27 cellular contexts compared by ENCODE assay signal in the genomic region with DNA sequence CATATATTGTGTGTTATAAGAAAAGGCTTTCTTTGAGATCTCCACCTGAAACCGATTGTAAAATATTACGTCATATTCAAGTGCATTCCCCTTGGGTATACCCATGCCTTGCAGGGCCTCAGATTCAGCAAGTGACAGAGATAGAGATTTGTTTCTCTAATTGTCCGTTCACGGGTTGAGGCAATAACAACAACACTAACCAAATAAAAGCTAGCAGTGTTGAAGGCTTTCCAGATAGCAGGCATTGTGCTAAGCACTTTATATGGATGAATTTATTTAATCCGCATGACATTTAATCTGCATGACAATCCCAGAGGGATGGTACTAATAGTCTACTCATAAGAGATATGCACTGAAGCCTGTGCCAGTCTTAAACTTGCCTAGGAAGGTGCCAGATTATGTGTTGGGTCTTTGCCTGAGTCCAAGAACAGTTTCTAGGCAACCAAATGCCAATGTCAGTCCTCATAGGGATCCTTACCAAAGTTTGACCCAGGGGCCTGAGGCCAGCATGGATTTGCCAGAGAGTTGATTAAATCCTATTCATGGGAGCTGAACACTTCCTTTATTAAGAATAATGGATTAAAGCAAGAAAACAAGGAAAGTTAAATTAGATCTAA. TPM values are rescaled to one million over a fixed set of nuclear protein-coding genes. Genes with fewer than 3 reads are reported as not detected.
A peak's percentile ranks its signal among the peaks of the same experiment; 100 is the strongest.
DNase-seq lines count a peak whose midpoint lies in the region; ATAC-seq, FAIRE-seq and TF ChIP-seq lines count a peak whose summit lies in the region.
"Had no signal": no experiment of that assay in that cellular context is flagged by ENCODE, and none has a peak within 500 bp of the region (broad histone marks: within the 10 kb centered on the region; RNA-seq: fewer than 3 reads in every experiment).

No MANE protein-coding gene starts in this region.

- H3K27me3 ChIP-seq in breast epithelium (no peaks in the 10 kb centered on the region), mammary epithelial cell (ENCODE audit: insufficient read depth, low read length) (no peaks in the 10 kb centered on the region), small intestine (ENCODE audit: control insufficient read depth in 2 of 2, insufficient read depth in 2 of 2, low read length in 2 of 2) (no peaks in the 10 kb centered on the region)
- H3K27me3 ChIP-seq: uterus had no signal

- intact Hi-C loops in breast epithelium (cut with DNase I; ENCODE audit: low total_unique reads): no loop called here
- intact Hi-C loops in mammary epithelial cell (cut with micrococcal nuclease): no loop called here

- FAIRE-seq in RCC 7860 (lab: Jason Lieb, UNC) (no peak), small intestine (lab: Jason Lieb, UNC) (no peak)
- FAIRE-seq: GM12892 had no signal

- no peak overlapping the region for H3K9ac ChIP-seq in mammary epithelial cell (ENCODE audit: insufficient read depth, low read length)

- no peak overlapping the region for H2AFZ ChIP-seq in mammary epithelial cell (ENCODE audit: low read depth, low read length)

- no TSS peak for BruUV-seq in mammary epithelial cell (replicated peaks; lab: Mats Ljungman, UMichigan)

- DNase-seq in breast epithelium (ENCODE audit: low spot score in 2 of 2) (no peak), mammary epithelial cell (no peak), RCC 7860 (ENCODE audit: low spot score) (peak; percentile 13), kidney tubule cell (ENCODE audit: low spot score) (peak; percentile 35), stromal cell of bone marrow (ENCODE audit: low read depth) (peak; percentile 21), small intestine (no peak), MV-4-11 (lab: John Stamatoyannopoulos, UW) (no peak)
- DNase-seq in activated naive CD4-positive, alpha-beta T cell treated with anti-CD3 and anti-CD28 coated beads, Interleukin-2, amount 50 U/mL, for 72 hours (ENCODE audit: low spot score in 2 of 2): no peak
- DNase-seq: activated CD4-positive, CD25-positive, alpha-beta regulatory T cell treated with anti-CD3 and anti-CD28 coated beads, Interleukin-2, amount 50 U/mL, for 72 hours; activated CD8-positive, alpha-beta T cell treated with anti-CD3 and anti-CD28 coated beads for 36 hours; activated naive CD8-positive, alpha-beta T cell treated with anti-CD3 and anti-CD28 coated beads for 36 hours; aorta; CD8-positive, alpha-beta memory T cell; dermis blood vessel endothelial cell; DMS153; islet precursor cell; NCI-H1048; NCI-H1694; NCI-H2227 treated with DMSO at 0.1 percent for 48 hours; NCI-H774; RPMI8226; T-helper 2 cell; uterus had no signal

- WGBS in mammary epithelial cell (ENCODE audit: low coverage, missing lambda C conversion rate): 76% methylated on average over 5 of the region's 5 CpGs
- 88 to 91% (median 88%) methylated on average over 5 of the region's 5 CpGs for WGBS in small intestine, 3 donors

- H3K79me2 ChIP-seq in mammary epithelial cell (ENCODE audit: insufficient read depth, low read length): no peaks in the 10 kb centered on the region

- peaks cover 5 to 11% of the 10 kb centered on the region in 2 donors for H3K36me3 Mint-ChIP-seq in activated naive CD4-positive, alpha-beta T cell treated with anti-CD3 and anti-CD28 coated beads, Interleukin-2, amount 50 U/mL, for 72 hours
- H3K36me3 Mint-ChIP-seq: activated naive CD8-positive, alpha-beta T cell treated with anti-CD3 and anti-CD28 coated beads for 36 hours; CD8-positive, alpha-beta memory T cell had no signal

- H3K27ac Mint-ChIP-seq in activated naive CD4-positive, alpha-beta T cell treated with anti-CD3 and anti-CD28 coated beads, Interleukin-2, amount 50 U/mL, for 72 hours: no peak overlapping the region
- H3K27ac Mint-ChIP-seq: activated CD8-positive, alpha-beta T cell treated with anti-CD3 and anti-CD28 coated beads for 36 hours; activated naive CD8-positive, alpha-beta T cell treated with anti-CD3 and anti-CD28 coated beads for 36 hours; B cell; CD8-positive, alpha-beta memory T cell; stimulated activated naive CD8-positive, alpha-beta T cell treated with anti-CD3 and anti-CD28 coated beads, Interleukin-15, Interleukin-2, amounts not matched to agents 100 ng/mL and 50 ng/mL, for 24 hours had no signal

- CTCF ChIA-PET in mammary epithelial cell (lab: Charles Lee; ENCODE audit: low non-redundant PET): no interaction called here

- no peak overlapping the region for H3K4me2 ChIP-seq in mammary epithelial cell (ENCODE audit: insufficient read depth, low read depth, low read length)

- H3K4me3 ChIP-seq in breast epithelium: no peak overlapping the region
- no peak overlapping the region for H3K4me3 ChIP-seq in mammary epithelial cell (replicated peaks in 1 of 3; ENCODE audit: insufficient read depth in 1 of 3, low read depth in 2 of 3, low read length in 3 of 3)
- no peak overlapping the region for H3K4me3 ChIP-seq in small intestine (ENCODE audit: low read depth in 1 of 2, low read length in 2 of 2)
- H3K4me3 ChIP-seq: uterus had no signal

- TF ChIP-seq POLR2A in breast epithelium (IDR thresholded peaks at IDR 0.05): no peak

- peaks cover 15 to 19% of the 10 kb centered on the region in 2 donors for H3K9me3 Mint-ChIP-seq in activated naive CD4-positive, alpha-beta T cell treated with anti-CD3 and anti-CD28 coated beads, Interleukin-2, amount 50 U/mL, for 72 hours

- H3K4me1 ChIP-seq in breast epithelium (no peaks in the 10 kb centered on the region), mammary epithelial cell (ENCODE audit: insufficient read depth, low read length) (peaks cover 19% of the 10 kb centered on the region), small intestine (ENCODE audit: control insufficient read depth in 2 of 2, insufficient read depth in 1 of 2, low read depth in 1 of 2, low read length in 1 of 2) (no peaks in the 10 kb centered on the region)
- H3K4me1 ChIP-seq: uterus had no signal

- ATAC-seq in activated naive CD4-positive, alpha-beta T cell treated with anti-CD3 and anti-CD28 coated beads, Interleukin-2, amount 50 U/mL, for 72 hours: no peak
- ATAC-seq: activated CD8-positive, alpha-beta T cell treated with anti-CD3 and anti-CD28 coated beads for 36 hours; SK-N-SH treated with all-trans-retinoic acid at 6 μM for 48 hours had no signal

- in situ Hi-C loops in mammary epithelial cell (cut with MboI; ENCODE audit: low sequenced_read_pairs in 2 of 2): no loop called here

- dilution Hi-C loops in mammary epithelial cell (cut with HindIII; ENCODE audit: low sequenced_read_pairs): no loop called here

- H3K27ac ChIP-seq in breast epithelium (peak overlapping the region; percentile 15 to 20), mammary epithelial cell (ENCODE audit: insufficient read depth, low read depth, low read length) (no peak overlapping the region), small intestine (ENCODE audit: low read depth in 1 of 2, low read length in 1 of 2) (no peak overlapping the region)
- H3K27ac ChIP-seq: uterus had no signal

- no peak for TF ChIP-seq CTCF in breast epithelium (IDR thresholded peaks at IDR 0.05)
- no peak for TF ChIP-seq CTCF in mammary epithelial cell (conservative IDR thresholded peaks at IDR 0.05 in 1 of 2, IDR thresholded peaks at IDR 0.05 in 1 of 2; ENCODE audit: extremely low read depth in 1 of 2, insufficient read depth in 1 of 2, low read depth in 1 of 2, low read length in 2 of 2)

- H3K36me3 ChIP-seq in breast epithelium (no peaks in the 10 kb centered on the region), mammary epithelial cell (ENCODE audit: insufficient read depth, low read length) (no peaks in the 10 kb centered on the region), small intestine (ENCODE audit: control insufficient read depth in 2 of 2, insufficient read depth in 2 of 2, low read length in 2 of 2) (no peaks in the 10 kb centered on the region)
- H3K36me3 ChIP-seq: uterus had no signal

- H4K20me1 ChIP-seq in mammary epithelial cell (ENCODE audit: insufficient read depth, low read length): no peaks in the 10 kb centered on the region

- no peaks in the 10 kb centered on the region for H3K9me3 ChIP-seq in breast epithelium
- H3K9me3 ChIP-seq in mammary epithelial cell (replicated peaks; ENCODE audit: insufficient read depth, low read length): no peaks in the 10 kb centered on the region
- H3K9me3 ChIP-seq in small intestine (ENCODE audit: control insufficient read depth, low read depth): no peaks in the 10 kb centered on the region
- H3K9me3 ChIP-seq: uterus had no signal

RNA-seq across cellular contexts. Expression of a gene that starts 37.7 kb away (rescaled TPM):
- 100 to 1,000 TPM in 1 of 3 donors, 10 to 100 TPM in 2; 54.2 to 125 (median 87.2) TPM for total RNA-seq in breast epithelium
- 1,000 to 10,000 TPM in 1 of 2 donors, 100 to 1,000 TPM in 1; 773 to 1,267 TPM for total RNA-seq in mammary epithelial cell
- 307 TPM for polyA plus RNA-seq in mammary epithelial cell
- polyA minus RNA-seq in mammary epithelial cell: 1,946 TPM
- 10 to 100 TPM; 62.4 to 99.3 (median 67.8) TPM for polyA plus RNA-seq in small intestine
- under 1 TPM in 1 of 2 donors, not detected in 1; 0.02 TPM for total RNA-seq in activated naive CD4-positive, alpha-beta T cell treated with anti-CD3 and anti-CD28 coated beads, Interleukin-2, amount 50 U/mL, for 72 hours
- total RNA-seq: activated CD8-positive, alpha-beta T cell treated with anti-CD3 and anti-CD28 coated beads for 36 hours; CD8-positive, alpha-beta memory T cell had no signal
- polyA plus RNA-seq: CD8-positive, alpha-beta memory T cell had no signal

Comparison
In these comparisons a context has a peak if more than half of its experiments do, and no peak if none do; other contexts are left out.
1. H3K27ac ChIP-seq: peak in breast epithelium (2 of 2); none in mammary epithelial cell (single experiment) and small intestine (0 of 2).
2. DNase-seq: peak in RCC 7860 (single experiment), kidney tubule cell (single experiment) and stromal cell of bone marrow (single experiment); none in breast epithelium (0 of 2), mammary epithelial cell (single experiment), small intestine (single experiment), activated naive CD4-positive, alpha-beta T cell treated with anti-CD3 and anti-CD28 coated beads, Interleukin-2, amount 50 U/mL, for 72 hours (0 of 2) and MV-4-11 (single experiment).
3. RNA of a gene that starts 37.7 kb away (total RNA-seq): 773 to 1,267 TPM in mammary epithelial cell and 54.2 to 125 TPM in breast epithelium; 0.02 TPM in activated naive CD4-positive, alpha-beta T cell treated with anti-CD3 and anti-CD28 coated beads, Interleukin-2, amount 50 U/mL, for 72 hours; every median in the first group is over 10 times any median in the second.